8 cellular contexts compared by ENCODE assay signal in genomic region chr1:37807220-37807554, GRCh38. TPM values are rescaled to one million over a fixed set of nuclear protein-coding genes. Genes with fewer than 3 reads are reported as not detected.
DNase-seq lines count a peak whose midpoint lies in the region; ATAC-seq, FAIRE-seq and TF ChIP-seq lines count a peak whose summit lies in the region.

No MANE protein-coding gene starts in this region.

- H3K9ac ChIP-seq in NT2/D1 (ENCODE audit: insufficient read length, low read depth), result peak overlapping the region; percentile 99
- H3K9ac ChIP-seq in endodermal cell (ENCODE audit: extremely low read depth, low read length, poor library complexity, severe bottlenecking), result peak overlapping the region; percentile 61

- peak overlapping the region; percentile 87 for H3K27ac ChIP-seq in CD8-positive, alpha-beta memory T cell (ENCODE audit: low read depth, low read length)
- no peak overlapping the region for H3K27ac ChIP-seq in endodermal cell (ENCODE audit: low read depth, low read length)
- peak overlapping the region; percentile 93 for H3K27ac ChIP-seq in neutrophil

- 22 to 23% methylated on average over 9 of the region's 9 CpGs for WGBS in endodermal cell (ENCODE audit: insufficient coverage in 1 of 2, insufficient read length in 1 of 2), 2 experiments

- TF ChIP-seq CTCF in endodermal cell (conservative IDR thresholded peaks at IDR 0.05), result no peak
- no peak for TF ChIP-seq CTCF in neutrophil (IDR thresholded peaks at IDR 0.05)

- no peaks in the 10 kb centered on the region for H3K9me3 Mint-ChIP-seq in CD8-positive, alpha-beta memory T cell
- H3K9me3 Mint-ChIP-seq in endodermal cell, result no peaks in the 10 kb centered on the region

- H3K36me3 Mint-ChIP-seq in CD8-positive, alpha-beta memory T cell, result peaks cover 5 to 52% (median 12%) of the 10 kb centered on the region in 3 donors
- H3K36me3 Mint-ChIP-seq in endodermal cell (ENCODE audit: low read depth), result peaks cover 50% of the 10 kb centered on the region

- ATAC-seq in GM18520 (IDR thresholded peaks at IDR 0.05; ENCODE audit: unreplicated experiment), result no peak

- peaks cover 28% of the 10 kb centered on the region for H3K4me1 ChIP-seq in CD8-positive, alpha-beta memory T cell (ENCODE audit: insufficient read depth, low read length)
- peaks cover 13% of the 10 kb centered on the region for H3K4me1 ChIP-seq in NT2/D1 (ENCODE audit: insufficient read depth, insufficient read length)
- peaks cover 5% of the 10 kb centered on the region for H3K4me1 ChIP-seq in endodermal cell (ENCODE audit: control insufficient read depth, insufficient read depth, low read length)
- peaks cover 34 to 47% of the 10 kb centered on the region in 2 experiments for H3K4me1 ChIP-seq in neutrophil (ENCODE audit: control insufficient read depth in 1 of 2, insufficient read depth in 1 of 2, low read depth in 1 of 2, low read length in 1 of 2)

- no peak for FAIRE-seq in HTR-8/SVneo (lab: Jason Lieb, UNC)

- H3K27me3 ChIP-seq in CD8-positive, alpha-beta memory T cell (ENCODE audit: insufficient read depth, low read length, poor library complexity, severe bottlenecking), result no peaks in the 10 kb centered on the region
- H3K27me3 ChIP-seq in NT2/D1 (ENCODE audit: insufficient read depth, insufficient read length) (no peaks in the 10 kb centered on the region), endodermal cell (ENCODE audit: control insufficient read depth, insufficient read depth, low read length, poor library complexity, severe bottlenecking) (no peaks in the 10 kb centered on the region), neutrophil (no peaks in the 10 kb centered on the region)

- H3K4me3 Mint-ChIP-seq in CD8-positive, alpha-beta memory T cell, result peak overlapping the region; percentile 81 to 99 (median 86)
- H3K4me3 Mint-ChIP-seq in endodermal cell, result peak overlapping the region; percentile 80

- peak overlapping the region; percentile 80 to 99 (median 90) for H3K27ac Mint-ChIP-seq in CD8-positive, alpha-beta memory T cell
- H3K27ac Mint-ChIP-seq in endodermal cell, result peak overlapping the region; percentile 81

- DNase-seq in CD8-positive, alpha-beta memory T cell, result no peak
- DNase-seq in NT2/D1 (ENCODE audit: low read depth, low spot score) (no peak), endodermal cell (no peak), HTR-8/SVneo (ENCODE audit: insufficient read length, low spot score) (no peak), NCI-H526 (lab: John Stamatoyannopoulos, UW) (no peak), NCI-H2081 treated with DMSO at 0.1 percent for 48 hours (lab: John Stamatoyannopoulos, UW) (no peak)

- H3K9me3 ChIP-seq in CD8-positive, alpha-beta memory T cell (ENCODE audit: low read length), result no peaks in the 10 kb centered on the region
- H3K9me3 ChIP-seq in NT2/D1 (ENCODE audit: insufficient read depth, low read length) (no peaks in the 10 kb centered on the region), endodermal cell (ENCODE audit: control insufficient read depth, low read length) (no peaks in the 10 kb centered on the region), neutrophil (no peaks in the 10 kb centered on the region)

- POLR2A ChIA-PET in CD8-positive, alpha-beta memory T cell (lab: Charles Lee), result interaction anchor here (1.0 to 2.1 kb wide), 4 partner anchors 52 to 322 kb away, joined by 3 to 11 read pairs (median 4); partner anchors contain the start of genes MTF1 and UTP11

- peaks cover 38% of the 10 kb centered on the region for H3K36me3 ChIP-seq in CD8-positive, alpha-beta memory T cell (ENCODE audit: insufficient read depth, low read length)
- H3K36me3 ChIP-seq in NT2/D1 (ENCODE audit: insufficient read depth, insufficient read length, low read length) (peaks cover 79% of the 10 kb centered on the region), endodermal cell (ENCODE audit: control insufficient read depth, insufficient read depth, low read length) (peaks cover 60% of the 10 kb centered on the region), neutrophil (peaks cover 54% of the 10 kb centered on the region)

- CTCF ChIA-PET in CD8-positive, alpha-beta memory T cell (lab: Charles Lee), result interaction anchor here (1.7 to 2.3 kb wide), 2 partner anchors 52 to 183 kb away, joined by 3 to 17 read pairs; partner anchors contain the start of genes MTF1 and SF3A3

- peaks cover 27 to 61% (median 40%) of the 10 kb centered on the region in 3 donors for H3K4me1 Mint-ChIP-seq in CD8-positive, alpha-beta memory T cell
- peaks cover 16% of the 10 kb centered on the region for H3K4me1 Mint-ChIP-seq in endodermal cell

- H3K4me3 ChIP-seq in CD8-positive, alpha-beta memory T cell (ENCODE audit: low read length), result peak overlapping the region; percentile 59
- H3K4me3 ChIP-seq in NT2/D1 (ENCODE audit: insufficient read length, low read depth), result peak overlapping the region; percentile 97
- peak overlapping the region; percentile 90 for H3K4me3 ChIP-seq in endodermal cell (ENCODE audit: low read length)
- peak overlapping the region; percentile 86 to 98 for H3K4me3 ChIP-seq in neutrophil (ENCODE audit: low read depth in 1 of 2, low read length in 1 of 2)

- no peaks in the 10 kb centered on the region for H3K27me3 Mint-ChIP-seq in CD8-positive, alpha-beta memory T cell
- H3K27me3 Mint-ChIP-seq in endodermal cell (ENCODE audit: insufficient read depth), result no peaks in the 10 kb centered on the region

RNA-seq across cellular contexts. Expression of gene C1orf122, which starts 0.4 kb away (rescaled TPM):
- total RNA-seq in CD8-positive, alpha-beta memory T cell, result 10 to 100 TPM; 37.7 to 39.5 TPM
- polyA plus RNA-seq in CD8-positive, alpha-beta memory T cell, result 29.4 TPM
- total RNA-seq in endodermal cell, result 10 to 100 TPM; 57.3 to 60.8 TPM
- 44.1 TPM for polyA plus RNA-seq in endodermal cell (2013, experiment 1 of 2)
- polyA plus RNA-seq in endodermal cell (2013, experiment 2 of 2), result 40.7 TPM

RNA-seq across cellular contexts. Expression of gene YRDC, which starts 0.8 kb away (rescaled TPM):
- 10 to 100 TPM; 72.4 to 80.8 TPM for total RNA-seq in CD8-positive, alpha-beta memory T cell
- 28.7 TPM for polyA plus RNA-seq in CD8-positive, alpha-beta memory T cell
- total RNA-seq in endodermal cell, result 10 to 100 TPM; 21.0 to 21.1 TPM
- polyA plus RNA-seq in endodermal cell (2013, experiment 1 of 2), result 18.1 TPM
- 17.8 TPM for polyA plus RNA-seq in endodermal cell (2013, experiment 2 of 2)

RNA-seq across cellular contexts. Expression of gene MANEAL, which starts 13.5 kb away (rescaled TPM):
- total RNA-seq in CD8-positive, alpha-beta memory T cell, result 1 to 10 TPM; 8.0 to 9.0 TPM
- polyA plus RNA-seq in CD8-positive, alpha-beta memory T cell, result 4.0 TPM
- total RNA-seq in endodermal cell, result 1 to 10 TPM; 7.0 to 9.6 TPM
- polyA plus RNA-seq in endodermal cell (2013, experiment 1 of 2), result 5.9 TPM
- 5.0 TPM for polyA plus RNA-seq in endodermal cell (2013, experiment 2 of 2)

RNA-seq across cellular contexts. Expression of gene EPHA10, which starts 42.3 kb away (rescaled TPM):
- total RNA-seq in CD8-positive, alpha-beta memory T cell, result under 1 TPM in 1 of 2 experiments, not detected in 1; 0.04 TPM
- not detected for polyA plus RNA-seq in CD8-positive, alpha-beta memory T cell
- under 1 TPM in 1 of 2 donors, not detected in 1; 0.42 TPM for total RNA-seq in endodermal cell
- polyA plus RNA-seq in endodermal cell (2013, experiment 1 of 2), result 0.57 TPM
- polyA plus RNA-seq in endodermal cell (2013, experiment 2 of 2), result 0.54 TPM

RNA-seq across cellular contexts. Expression of gene MTF1, which starts 52.2 kb away (rescaled TPM):
- total RNA-seq in CD8-positive, alpha-beta memory T cell, result 10 to 100 TPM; 38.0 to 39.1 TPM
- polyA plus RNA-seq in CD8-positive, alpha-beta memory T cell, result 21.3 TPM
- total RNA-seq in endodermal cell, result 10 to 100 TPM; 16.6 to 17.1 TPM
- 5.7 TPM for polyA plus RNA-seq in endodermal cell (2013, experiment 1 of 2)
- 5.3 TPM for polyA plus RNA-seq in endodermal cell (2013, experiment 2 of 2)
